19 cellular contexts compared by ENCODE assay signal in genomic region chr15:90189781-90190467, GRCh38. TPM values are rescaled to one million over a fixed set of nuclear protein-coding genes. Genes with fewer than 3 reads are reported as not detected.
DNase-seq lines count a peak whose midpoint lies in the region; ATAC-seq and TF ChIP-seq lines count a peak whose summit lies in the region.
"Had no signal": no experiment of that assay in that cellular context is flagged by ENCODE, and none has a peak within 500 bp of the region (broad histone marks: within the 10 kb centered on the region; RNA-seq: fewer than 3 reads in every experiment).

No MANE protein-coding gene starts in this region.

- no peaks in the 10 kb centered on the region for H3K27me3 Mint-ChIP-seq in stimulated activated memory B cell treated with anti-CD40 and anti-IgM and Interleukin-4, amounts not matched to agents 10 μg/mL and 1 μg/mL and 100 μg/mL, for 72 hours

- TF ChIP-seq CTCF in SU-DHL-6 (IDR thresholded peaks at IDR 0.05; ENCODE audit: insufficient read depth, low read length, poor library complexity, severe bottlenecking) = no peak

- H4K20me1 ChIP-seq in SU-DHL-6 (ENCODE audit: low read depth, low read length) = no peaks in the 10 kb centered on the region

- H3K9me3 ChIP-seq in SU-DHL-6 (ENCODE audit: insufficient read depth, low read length) = no peaks in the 10 kb centered on the region
- H3K9me3 ChIP-seq in esophagus (ENCODE audit: control insufficient read depth in 2 of 2, insufficient read depth in 1 of 2, low read depth in 1 of 2, low read length in 1 of 2) = no peaks in the 10 kb centered on the region
- H3K9me3 ChIP-seq: heart right ventricle, SJSA1 had no signal

- ATAC-seq in stimulated activated memory B cell treated with anti-CD40 and anti-IgM and Interleukin-4, amounts not matched to agents 10 μg/mL and 1 μg/mL and 100 μg/mL, for 72 hours = no peak
- no peak for ATAC-seq in HG03196 (IDR thresholded peaks at IDR 0.05; ENCODE audit: unreplicated experiment)
- ATAC-seq: activated T-cell treated with anti-CD3 and anti-CD28 coated beads, Interleukin-2, amount 50 U/mL, for 72 hours; heart right ventricle; left ventricle myocardium superior had no signal

- peaks cover 15 to 32% of the 10 kb centered on the region in 2 donors for H3K4me1 ChIP-seq in esophagus (ENCODE audit: control insufficient read depth in 2 of 2, insufficient read depth in 2 of 2, low read length in 1 of 2)

- H3K9me3 Mint-ChIP-seq in stimulated activated memory B cell treated with anti-CD40 and anti-IgM and Interleukin-4, amounts not matched to agents 10 μg/mL and 1 μg/mL and 100 μg/mL, for 72 hours = no peaks in the 10 kb centered on the region
- H3K9me3 Mint-ChIP-seq: activated T-cell treated with anti-CD3 and anti-CD28 coated beads, Interleukin-2, amount 50 U/mL, for 72 hours had no signal

- H3K79me2 ChIP-seq in SU-DHL-6 (ENCODE audit: insufficient read depth, low read length) = no peaks in the 10 kb centered on the region

- H3K27ac Mint-ChIP-seq in stimulated activated memory B cell treated with anti-CD40 and anti-IgM and Interleukin-4, amounts not matched to agents 10 μg/mL and 1 μg/mL and 100 μg/mL, for 72 hours = peak overlapping the region; percentile 96

- no peak overlapping the region for H2AFZ ChIP-seq in SU-DHL-6 (ENCODE audit: low read depth, low read length, severe bottlenecking)

- WGBS in esophagus, 2 donors = 56 to 66% methylated on average over 10 of the region's 10 CpGs

- H3K27me3 ChIP-seq in SU-DHL-6 (ENCODE audit: low read length) (no peaks in the 10 kb centered on the region), esophagus (ENCODE audit: control insufficient read depth in 1 of 2, insufficient read depth in 2 of 2, low read length in 2 of 2) (no peaks in the 10 kb centered on the region)
- H3K27me3 ChIP-seq: heart right ventricle, SJSA1 had no signal

- no peak overlapping the region for H3K4me2 ChIP-seq in SU-DHL-6 (ENCODE audit: low read depth, low read length, poor library complexity, severe bottlenecking)

- H3F3A ChIP-seq in SU-DHL-6 (ENCODE audit: insufficient read depth) = peaks cover 13% of the 10 kb centered on the region

- peak; percentile 33 for DNase-seq in HT-29 (ENCODE audit: low spot score)
- no peak for DNase-seq in epidermal melanocyte (ENCODE audit: insufficient read length, low spot score)
- DNase-seq in activated CD4-positive, CD25-positive, alpha-beta regulatory T cell (lab: John Stamatoyannopoulos, UW) = no peak
- no peak for DNase-seq in SIG-M5 (lab: John Stamatoyannopoulos, UW)
- DNase-seq: activated CD4-positive, CD25-positive, alpha-beta regulatory T cell treated with anti-CD3 and anti-CD28 coated beads, Interleukin-2, amount 50 U/mL, for 72 hours; activated T-cell treated with anti-CD3 and anti-CD28 coated beads, Interleukin-2, amount 50 U/mL, for 72 hours; aorta; effector CD8-positive, alpha-beta T cell; heart right ventricle; left ventricle myocardium superior; NCI-H1105; stimulated activated CD4-positive, alpha-beta T cell treated with anti-CD3 and anti-CD28 coated beads, Interleukin-1b, Interleukin-23, amount 100 ng/mL, for 48 hours; stimulated activated naive CD4-positive, alpha-beta T cell had no signal

- H3K4me3 Mint-ChIP-seq in stimulated activated memory B cell treated with anti-CD40 and anti-IgM and Interleukin-4, amounts not matched to agents 10 μg/mL and 1 μg/mL and 100 μg/mL, for 72 hours = peak overlapping the region; percentile 83
- H3K4me3 Mint-ChIP-seq: activated T-cell treated with anti-CD3 and anti-CD28 coated beads, Interleukin-2, amount 50 U/mL, for 72 hours had no signal

- H3K27ac ChIP-seq in SU-DHL-6 (ENCODE audit: low read depth, low read length) = no peak overlapping the region
- peak overlapping the region; percentile 93 to 96 for H3K27ac ChIP-seq in esophagus (ENCODE audit: low read depth in 2 of 2, low read length in 1 of 2)
- H3K27ac ChIP-seq: C4-2B, SJSA1 had no signal

- H3K4me3 ChIP-seq in SU-DHL-6 (ENCODE audit: insufficient read depth, low read length, poor library complexity, severe bottlenecking) (no peak overlapping the region), esophagus (ENCODE audit: low read depth in 1 of 2, low read length in 2 of 2) (no peak overlapping the region)
- H3K4me3 ChIP-seq: heart right ventricle, SJSA1 had no signal

- H3K36me3 Mint-ChIP-seq in stimulated activated memory B cell treated with anti-CD40 and anti-IgM and Interleukin-4, amounts not matched to agents 10 μg/mL and 1 μg/mL and 100 μg/mL, for 72 hours = no peaks in the 10 kb centered on the region

- peaks cover 78% of the 10 kb centered on the region for H3K4me1 Mint-ChIP-seq in stimulated activated memory B cell treated with anti-CD40 and anti-IgM and Interleukin-4, amounts not matched to agents 10 μg/mL and 1 μg/mL and 100 μg/mL, for 72 hours

- H3K9ac ChIP-seq in SU-DHL-6 (ENCODE audit: low read length) = 0 out of 2 replicates have a peak overlapping the region, but pooled peaks have one; percentile 54

- H3K36me3 ChIP-seq in SU-DHL-6 (ENCODE audit: low read length) (no peaks in the 10 kb centered on the region), esophagus (ENCODE audit: control insufficient read depth in 2 of 2, insufficient read depth in 2 of 2, low read length in 1 of 2) (peaks cover 0 to under 1% of the 10 kb centered on the region in 2 donors)
- H3K36me3 ChIP-seq: heart right ventricle, SJSA1 had no signal

- no peaks in the 10 kb centered on the region for H3K9me2 ChIP-seq in SU-DHL-6 (replicated peaks; ENCODE audit: insufficient read depth, low read length)

RNA-seq across cellular contexts. Expression of gene SEMA4B, which starts 11.2 kb away (rescaled TPM):
- total RNA-seq in HT-29 (2014; rRNA removed; shearing (Covaris generic)) = 198 and 272 TPM in 2 replicates
- 100 to 1,000 TPM in 1 of 2 donors, 10 to 100 TPM in 1; 90.5 to 121 TPM for polyA plus RNA-seq in esophagus

RNA-seq across cellular contexts. Expression of gene CIB1, which starts 43.8 kb away (rescaled TPM):
- total RNA-seq in HT-29 (2014; rRNA removed; shearing (Covaris generic)) = 165 and 178 TPM in 2 replicates
- 100 to 1,000 TPM in 1 of 2 donors, 10 to 100 TPM in 1; 88.5 to 121 TPM for polyA plus RNA-seq in esophagus

RNA-seq across cellular contexts. Expression of gene GDPGP1, which starts 44.1 kb away (rescaled TPM):
- total RNA-seq in HT-29 (2014; rRNA removed; shearing (Covaris generic)) = 13.7 and 15.1 TPM in 2 replicates
- polyA plus RNA-seq in esophagus = 1 to 10 TPM; 2.1 to 2.2 TPM

RNA-seq across cellular contexts. Expression of gene TTLL13, which starts 59.4 kb away (rescaled TPM):
- total RNA-seq in HT-29 (2014; rRNA removed; shearing (Covaris generic)) = 0.03 and 0.28 TPM in 2 replicates
- polyA plus RNA-seq in esophagus = under 1 TPM; 0.04 to 0.07 TPM
- total RNA-seq: aorta, SJSA1 had no signal
- polyA plus RNA-seq: aorta had no signal
